In the genomic region with DNA sequence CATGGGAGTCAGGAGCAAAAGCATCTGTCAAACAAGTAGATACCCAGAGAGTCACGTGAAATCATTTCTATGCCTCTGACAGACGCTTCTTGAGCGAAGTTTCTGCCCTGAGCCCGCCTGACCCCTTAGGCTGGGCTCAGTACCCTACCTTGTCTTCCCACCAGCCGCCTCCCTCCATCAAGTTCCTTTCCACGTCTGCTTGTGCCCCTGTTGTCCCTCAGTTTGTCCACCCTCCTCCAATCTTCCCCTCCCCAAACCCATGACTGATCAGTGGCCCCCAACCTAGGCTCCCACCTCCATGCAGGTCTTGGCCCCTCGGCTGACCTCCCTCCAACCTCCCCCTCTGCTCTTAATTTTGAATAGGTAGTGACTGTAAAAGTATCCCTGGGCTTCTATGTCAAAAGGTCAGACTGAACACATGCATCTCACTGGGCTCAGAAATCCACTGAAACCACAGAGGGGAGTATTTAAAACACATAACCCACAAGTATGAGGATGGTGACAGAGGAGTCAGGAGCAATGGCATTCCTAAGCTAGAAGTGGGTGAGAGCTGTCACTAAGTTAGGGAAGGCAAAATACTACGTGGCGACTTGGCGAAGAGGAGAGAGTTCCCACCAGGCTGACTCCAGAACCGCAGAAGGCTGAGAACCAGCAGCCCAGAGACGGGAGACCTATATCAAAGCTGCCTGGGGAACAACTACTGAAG, we compare ENCODE assay signal across 9 cellular contexts. TPM values are rescaled to one million over a fixed set of nuclear protein-coding genes. Genes with fewer than 3 reads are reported as not detected.
DNase-seq lines count a peak whose midpoint lies in the region; ATAC-seq and TF ChIP-seq lines count a peak whose summit lies in the region.
"Had no signal": no experiment of that assay in that cellular context is flagged by ENCODE, and none has a peak within 500 bp of the region (broad histone marks: within the 10 kb centered on the region; RNA-seq: fewer than 3 reads in every experiment).

No MANE protein-coding gene starts in this region.

- H3K79me2 ChIP-seq in PC-3 (ENCODE audit: low read length) = peaks cover 2% of the 10 kb centered on the region

- H4K20me1 ChIP-seq in PC-3 (ENCODE audit: low read length) = no peaks in the 10 kb centered on the region

- CTCF ChIA-PET in PC-3 (lab: Charles Lee) = no interaction called here

- no peak for TF ChIP-seq CTCF in PC-3 (conservative IDR thresholded peaks at IDR 0.05; ENCODE audit: low read depth, low read length)
- no peak for TF ChIP-seq CTCF in epithelial cell of proximal tubule (conservative IDR thresholded peaks at IDR 0.05; ENCODE audit: low read depth, low read length)
- TF ChIP-seq CTCF in BE2C (IDR thresholded peaks at IDR 0.05; ENCODE audit: low read depth, low read length) = no peak

- POLR2A ChIA-PET in PC-3 (lab: Charles Lee; ENCODE audit: unreplicated experiment) = no interaction called here

- no peaks in the 10 kb centered on the region for H3K9me2 ChIP-seq in PC-3 (replicated peaks; ENCODE audit: low read length)

- H3F3A ChIP-seq in PC-3 (ENCODE audit: low read length, unreplicated experiment) = no peaks in the 10 kb centered on the region

- H3K27ac ChIP-seq in PC-3 (ENCODE audit: low read length) (no peak overlapping the region), skeletal muscle tissue (ENCODE audit: low read depth, low read length) (peak overlapping the region; percentile 88)

- H3K4me1 ChIP-seq in PC-3 (ENCODE audit: insufficient read depth, low read length) = peaks cover 20% of the 10 kb centered on the region
- peaks cover 18 to 37% (median 19%) of the 10 kb centered on the region in 3 donors for H3K4me1 ChIP-seq in skeletal muscle tissue (ENCODE audit: control insufficient read depth in 3 of 3, insufficient read depth in 3 of 3, low read length in 3 of 3)
- H3K4me1 ChIP-seq in BE2C = no peaks in the 10 kb centered on the region; the same call in 1 of the 2 replicates

- DNase-seq in DMS53 (lab: John Stamatoyannopoulos, UW) (peak; percentile 49), DMS53 treated with DMSO at 0.1 percent for 48 hours (lab: John Stamatoyannopoulos, UW; ENCODE audit: unreplicated experiment) (no peak), PC-3 (no peak), epithelial cell of proximal tubule (ENCODE audit: low read depth) (no peak), H7 (no peak), BE2C (no peak)
- DNase-seq: T1000 had no signal

- H3K9ac ChIP-seq in PC-3 (ENCODE audit: low read length) (no peak overlapping the region), skeletal muscle tissue (ENCODE audit: low read depth in 1 of 3, low read length in 3 of 3) (peak overlapping the region in 1 of 3 donors; percentile 89)

- H3K36me3 ChIP-seq in PC-3 (ENCODE audit: low read depth, low read length) = 0 out of 2 replicates have a peak, but pooled peaks cover 2% of the 10 kb centered on the region
- H3K36me3 ChIP-seq in skeletal muscle tissue (ENCODE audit: control insufficient read depth in 3 of 3, insufficient read depth in 3 of 3, low read length in 3 of 3) = peaks cover 29 to 38% (median 35%) of the 10 kb centered on the region in 3 donors
- H3K36me3 ChIP-seq in H7 (replicated peaks; ENCODE audit: control insufficient read depth, insufficient read depth, low read length) = no peaks in the 10 kb centered on the region; the same call in none of the 2 replicates
- peaks cover 22% of the 10 kb centered on the region for H3K36me3 ChIP-seq in BE2C

- intact Hi-C loops in PC-3 (cut with micrococcal nuclease) = no loop called here

- BruUV-seq in PC-3 (replicated peaks; lab: Mats Ljungman, UMichigan) = no TSS peak

- H3K9me3 ChIP-seq in PC-3 (ENCODE audit: low read length) (no peaks in the 10 kb centered on the region), skeletal muscle tissue (ENCODE audit: control insufficient read depth in 3 of 3, low read length in 3 of 3) (no peaks in the 10 kb centered on the region), BE2C (no peaks in the 10 kb centered on the region)

- peak overlapping the region; percentile 93 for H3K4me2 ChIP-seq in PC-3 (ENCODE audit: low read length)

- ATAC-seq in PC-3 (no peak), GM21423 (IDR thresholded peaks at IDR 0.05; ENCODE audit: unreplicated experiment) (no peak)

- H2AFZ ChIP-seq in PC-3 (ENCODE audit: low read length) = no peak overlapping the region

- H3K27me3 ChIP-seq in PC-3 (ENCODE audit: low read length) (no peaks in the 10 kb centered on the region), skeletal muscle tissue (ENCODE audit: control insufficient read depth in 3 of 3, insufficient read depth in 3 of 3, low read length in 3 of 3) (no peaks in the 10 kb centered on the region), H7 (ENCODE audit: control insufficient read depth, insufficient read depth, low read length) (no peaks in the 10 kb centered on the region), BE2C (no peaks in the 10 kb centered on the region)

- H3K4me3 ChIP-seq in PC-3 (ENCODE audit: low read length) (no peak overlapping the region), epithelial cell of proximal tubule (ENCODE audit: low read depth, low read length) (peak overlapping the region; percentile 88), skeletal muscle tissue (ENCODE audit: low read length in 3 of 3) (no peak overlapping the region), H7 (ENCODE audit: insufficient read depth, low read depth, low read length) (no peak overlapping the region), BE2C (ENCODE audit: low read depth, low read length) (no peak overlapping the region)

RNA-seq across cellular contexts. Expression of gene ZNF446, which starts 1.7 kb away (rescaled TPM):
- total RNA-seq in PC-3 (2014; rRNA removed) (8.9 and 13.4 TPM in 2 replicates), epithelial cell of proximal tubule (8.6 and 9.7 TPM in 2 replicates), skeletal muscle tissue (3.1 TPM)
- total RNA-seq in H7 (2014; rRNA removed; shearing (Covaris generic)) = 7.4 and 8.4 TPM in 2 replicates
- polyA plus RNA-seq in BE2C (2012; ENCODE audit: insufficient read depth, insufficient read length, low read depth) = 19.1 TPM

RNA-seq across cellular contexts. Expression of gene ZNF324, which starts 7.6 kb away (rescaled TPM):
- total RNA-seq in PC-3 (2014; rRNA removed) (14.8 and 15.9 TPM in 2 replicates), epithelial cell of proximal tubule (7.2 and 13.8 TPM in 2 replicates), skeletal muscle tissue (9.9 TPM)
- 6.6 and 6.8 TPM in 2 replicates for total RNA-seq in H7 (2014; rRNA removed; shearing (Covaris generic))
- polyA plus RNA-seq in BE2C (2012; ENCODE audit: insufficient read depth, insufficient read length, low read depth) = 15.0 TPM

RNA-seq across cellular contexts. Expression of gene ZNF324B, which starts 23.0 kb away (rescaled TPM):
- total RNA-seq in PC-3 (2014; rRNA removed) = 11.2 and 12.8 TPM in 2 replicates
- 0.98 and 3.8 TPM in 2 replicates for total RNA-seq in epithelial cell of proximal tubule
- 5.7 TPM for total RNA-seq in skeletal muscle tissue
- total RNA-seq in H7 (2014; rRNA removed; shearing (Covaris generic)) = 2.6 and 4.7 TPM in 2 replicates
- 4.4 TPM for polyA plus RNA-seq in BE2C (2012; ENCODE audit: insufficient read depth, insufficient read length, low read depth)

RNA-seq across cellular contexts. Expression of gene ZNF132, which starts 34.5 kb away (rescaled TPM):
- total RNA-seq in PC-3 (2014; rRNA removed) (not detected in 2 replicates), epithelial cell of proximal tubule (1.8 and 2.4 TPM in 2 replicates), skeletal muscle tissue (9.9 TPM)
- total RNA-seq in H7 (2014; rRNA removed; shearing (Covaris generic)) = 2.1 and 3.8 TPM in 2 replicates
- polyA plus RNA-seq in BE2C (2012; ENCODE audit: insufficient read depth, insufficient read length, low read depth) = 6.0 TPM

RNA-seq across cellular contexts. Expression of gene SLC27A5, which starts 37.3 kb away (rescaled TPM):
- total RNA-seq in PC-3 (2014; rRNA removed) (56.2 and 56.8 TPM in 2 replicates), epithelial cell of proximal tubule (14.8 and 15.8 TPM in 2 replicates), skeletal muscle tissue (3.1 TPM)
- 19.4 and 23.9 TPM in 2 replicates for total RNA-seq in H7 (2014; rRNA removed; shearing (Covaris generic))
- 44.5 TPM for polyA plus RNA-seq in BE2C (2012; ENCODE audit: insufficient read depth, insufficient read length, low read depth)
